In the genomic region with DNA sequence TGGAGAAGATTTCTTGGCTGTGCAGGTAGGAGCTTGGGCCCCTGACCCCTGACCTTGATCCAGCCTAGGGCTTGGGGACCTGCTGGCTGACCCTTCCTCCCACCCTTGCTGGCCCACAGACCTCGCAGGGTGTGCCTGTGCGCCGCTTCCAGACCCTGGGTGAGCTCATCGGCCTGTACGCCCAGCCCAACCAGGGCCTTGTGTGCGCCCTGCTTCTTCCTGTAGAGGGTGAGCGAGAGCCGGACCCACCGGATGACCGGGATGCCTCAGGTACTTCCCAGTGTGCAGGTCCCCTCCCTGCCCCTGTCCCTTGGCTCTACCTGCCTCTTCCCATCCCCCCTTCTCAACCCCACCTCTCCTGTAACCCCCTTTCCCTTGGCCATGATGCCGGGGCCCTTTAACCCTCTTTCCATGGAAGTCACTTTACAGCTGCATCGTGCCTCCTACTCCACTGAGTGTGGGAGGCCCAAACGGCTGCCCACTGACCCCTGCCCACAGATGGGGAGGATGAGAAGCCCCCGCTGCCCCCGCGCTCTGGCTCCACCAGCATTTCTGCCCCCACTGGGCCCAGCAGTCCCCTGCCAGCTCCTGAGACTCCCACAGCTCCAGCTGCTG, we compare ENCODE assay signal across 1 cellular context.
TF ChIP-seq lines count a peak whose summit lies in the region.

No MANE protein-coding gene starts in this region.

TF ChIP-seq in K562, 482 proteins besides CTCF, POLR2A, EP300 and RAD21:
- TF ChIP-seq DIDO1 (tag; IDR thresholded peaks at IDR 0.05; ENCODE audit: low read depth) (no peak), SREBF2 (CRISPR knock-in tag; IDR thresholded peaks at IDR 0.05) (no peak), WHSC1 (IDR thresholded peaks at IDR 0.05; ENCODE audit: low read length) (no peak), TEAD4 (IDR thresholded peaks at IDR 0.05; ENCODE audit: low read length) (no peak), TEAD4 (CRISPR knock-in tag; IDR thresholded peaks at IDR 0.05; ENCODE audit: borderline replicate concordance) (no peak), POLR2G (IDR thresholded peaks at IDR 0.05; ENCODE audit: low read depth, low read length) (peak; percentile 58), RBFOX2 (IDR thresholded peaks at IDR 0.05; ENCODE audit: low read depth, low read length) (peak; percentile 42; the same call in 1 of the 2 replicates), ZC3H8 (IDR thresholded peaks at IDR 0.05) (no peak)
- TF ChIP-seq, protein P1, sequence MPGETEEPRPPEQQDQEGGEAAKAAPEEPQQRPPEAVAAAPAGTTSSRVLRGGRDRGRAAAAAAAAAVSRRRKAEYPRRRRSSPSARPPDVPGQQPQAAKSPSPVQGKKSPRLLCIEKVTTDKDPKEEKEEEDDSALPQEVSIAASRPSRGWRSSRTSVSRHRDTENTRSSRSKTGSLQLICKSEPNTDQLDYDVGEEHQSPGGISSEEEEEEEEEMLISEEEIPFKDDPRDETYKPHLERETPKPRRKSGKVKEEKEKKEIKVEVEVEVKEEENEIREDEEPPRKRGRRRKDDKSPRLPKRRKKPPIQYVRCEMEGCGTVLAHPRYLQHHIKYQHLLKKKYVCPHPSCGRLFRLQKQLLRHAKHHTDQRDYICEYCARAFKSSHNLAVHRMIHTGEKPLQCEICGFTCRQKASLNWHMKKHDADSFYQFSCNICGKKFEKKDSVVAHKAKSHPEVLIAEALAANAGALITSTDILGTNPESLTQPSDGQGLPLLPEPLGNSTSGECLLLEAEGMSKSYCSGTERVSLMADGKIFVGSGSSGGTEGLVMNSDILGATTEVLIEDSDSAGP (CRISPR knock-in tag; IDR thresholded peaks at IDR 0.05) = no peak
- TF ChIP-seq, protein P2, sequence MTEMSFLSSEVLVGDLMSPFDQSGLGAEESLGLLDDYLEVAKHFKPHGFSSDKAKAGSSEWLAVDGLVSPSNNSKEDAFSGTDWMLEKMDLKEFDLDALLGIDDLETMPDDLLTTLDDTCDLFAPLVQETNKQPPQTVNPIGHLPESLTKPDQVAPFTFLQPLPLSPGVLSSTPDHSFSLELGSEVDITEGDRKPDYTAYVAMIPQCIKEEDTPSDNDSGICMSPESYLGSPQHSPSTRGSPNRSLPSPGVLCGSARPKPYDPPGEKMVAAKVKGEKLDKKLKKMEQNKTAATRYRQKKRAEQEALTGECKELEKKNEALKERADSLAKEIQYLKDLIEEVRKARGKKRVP (CRISPR knock-in tag; IDR thresholded peaks at IDR 0.05) = no peak
